2 cellular contexts compared by ENCODE assay signal in the genomic region with DNA sequence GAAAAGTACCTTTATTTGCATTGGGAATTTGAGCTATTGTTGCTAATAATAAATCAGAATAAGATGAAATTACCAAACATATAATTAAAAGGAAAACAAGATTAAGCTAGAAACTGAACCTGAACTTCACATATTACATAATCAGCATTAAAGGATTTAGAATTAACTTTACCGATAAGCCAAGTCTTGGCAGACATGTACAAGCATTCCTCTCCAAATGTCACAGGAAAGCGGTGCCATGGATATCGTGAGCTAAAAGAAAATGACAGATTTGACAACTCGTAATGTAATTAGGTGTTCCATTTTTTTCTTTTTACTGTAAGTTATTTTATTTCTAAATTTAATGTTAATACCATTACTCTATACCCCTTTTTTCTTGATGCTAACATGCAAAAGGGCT.
TF ChIP-seq lines count a peak whose summit lies in the region.

No MANE protein-coding gene starts in this region.

TF ChIP-seq in SK-N-SH, 30 proteins besides CTCF, POLR2A, EP300 and RAD21 (continued from another document):
- TF ChIP-seq SMC3 (IDR thresholded peaks at IDR 0.05; ENCODE audit: low read depth, low read length) (no peak), RCOR1 (IDR thresholded peaks at IDR 0.05; ENCODE audit: low read length) (no peak), TAF1 (IDR thresholded peaks at IDR 0.05; ENCODE audit: borderline replicate concordance, low read depth, low read length) (no peak), SIN3A (IDR thresholded peaks at IDR 0.05; ENCODE audit: borderline replicate concordance, low read depth, low read length) (no peak)

TF ChIP-seq in GM23338, 12 proteins besides CTCF, POLR2A, EP300 and RAD21 (continued from another document):
- TF ChIP-seq, protein P1, sequence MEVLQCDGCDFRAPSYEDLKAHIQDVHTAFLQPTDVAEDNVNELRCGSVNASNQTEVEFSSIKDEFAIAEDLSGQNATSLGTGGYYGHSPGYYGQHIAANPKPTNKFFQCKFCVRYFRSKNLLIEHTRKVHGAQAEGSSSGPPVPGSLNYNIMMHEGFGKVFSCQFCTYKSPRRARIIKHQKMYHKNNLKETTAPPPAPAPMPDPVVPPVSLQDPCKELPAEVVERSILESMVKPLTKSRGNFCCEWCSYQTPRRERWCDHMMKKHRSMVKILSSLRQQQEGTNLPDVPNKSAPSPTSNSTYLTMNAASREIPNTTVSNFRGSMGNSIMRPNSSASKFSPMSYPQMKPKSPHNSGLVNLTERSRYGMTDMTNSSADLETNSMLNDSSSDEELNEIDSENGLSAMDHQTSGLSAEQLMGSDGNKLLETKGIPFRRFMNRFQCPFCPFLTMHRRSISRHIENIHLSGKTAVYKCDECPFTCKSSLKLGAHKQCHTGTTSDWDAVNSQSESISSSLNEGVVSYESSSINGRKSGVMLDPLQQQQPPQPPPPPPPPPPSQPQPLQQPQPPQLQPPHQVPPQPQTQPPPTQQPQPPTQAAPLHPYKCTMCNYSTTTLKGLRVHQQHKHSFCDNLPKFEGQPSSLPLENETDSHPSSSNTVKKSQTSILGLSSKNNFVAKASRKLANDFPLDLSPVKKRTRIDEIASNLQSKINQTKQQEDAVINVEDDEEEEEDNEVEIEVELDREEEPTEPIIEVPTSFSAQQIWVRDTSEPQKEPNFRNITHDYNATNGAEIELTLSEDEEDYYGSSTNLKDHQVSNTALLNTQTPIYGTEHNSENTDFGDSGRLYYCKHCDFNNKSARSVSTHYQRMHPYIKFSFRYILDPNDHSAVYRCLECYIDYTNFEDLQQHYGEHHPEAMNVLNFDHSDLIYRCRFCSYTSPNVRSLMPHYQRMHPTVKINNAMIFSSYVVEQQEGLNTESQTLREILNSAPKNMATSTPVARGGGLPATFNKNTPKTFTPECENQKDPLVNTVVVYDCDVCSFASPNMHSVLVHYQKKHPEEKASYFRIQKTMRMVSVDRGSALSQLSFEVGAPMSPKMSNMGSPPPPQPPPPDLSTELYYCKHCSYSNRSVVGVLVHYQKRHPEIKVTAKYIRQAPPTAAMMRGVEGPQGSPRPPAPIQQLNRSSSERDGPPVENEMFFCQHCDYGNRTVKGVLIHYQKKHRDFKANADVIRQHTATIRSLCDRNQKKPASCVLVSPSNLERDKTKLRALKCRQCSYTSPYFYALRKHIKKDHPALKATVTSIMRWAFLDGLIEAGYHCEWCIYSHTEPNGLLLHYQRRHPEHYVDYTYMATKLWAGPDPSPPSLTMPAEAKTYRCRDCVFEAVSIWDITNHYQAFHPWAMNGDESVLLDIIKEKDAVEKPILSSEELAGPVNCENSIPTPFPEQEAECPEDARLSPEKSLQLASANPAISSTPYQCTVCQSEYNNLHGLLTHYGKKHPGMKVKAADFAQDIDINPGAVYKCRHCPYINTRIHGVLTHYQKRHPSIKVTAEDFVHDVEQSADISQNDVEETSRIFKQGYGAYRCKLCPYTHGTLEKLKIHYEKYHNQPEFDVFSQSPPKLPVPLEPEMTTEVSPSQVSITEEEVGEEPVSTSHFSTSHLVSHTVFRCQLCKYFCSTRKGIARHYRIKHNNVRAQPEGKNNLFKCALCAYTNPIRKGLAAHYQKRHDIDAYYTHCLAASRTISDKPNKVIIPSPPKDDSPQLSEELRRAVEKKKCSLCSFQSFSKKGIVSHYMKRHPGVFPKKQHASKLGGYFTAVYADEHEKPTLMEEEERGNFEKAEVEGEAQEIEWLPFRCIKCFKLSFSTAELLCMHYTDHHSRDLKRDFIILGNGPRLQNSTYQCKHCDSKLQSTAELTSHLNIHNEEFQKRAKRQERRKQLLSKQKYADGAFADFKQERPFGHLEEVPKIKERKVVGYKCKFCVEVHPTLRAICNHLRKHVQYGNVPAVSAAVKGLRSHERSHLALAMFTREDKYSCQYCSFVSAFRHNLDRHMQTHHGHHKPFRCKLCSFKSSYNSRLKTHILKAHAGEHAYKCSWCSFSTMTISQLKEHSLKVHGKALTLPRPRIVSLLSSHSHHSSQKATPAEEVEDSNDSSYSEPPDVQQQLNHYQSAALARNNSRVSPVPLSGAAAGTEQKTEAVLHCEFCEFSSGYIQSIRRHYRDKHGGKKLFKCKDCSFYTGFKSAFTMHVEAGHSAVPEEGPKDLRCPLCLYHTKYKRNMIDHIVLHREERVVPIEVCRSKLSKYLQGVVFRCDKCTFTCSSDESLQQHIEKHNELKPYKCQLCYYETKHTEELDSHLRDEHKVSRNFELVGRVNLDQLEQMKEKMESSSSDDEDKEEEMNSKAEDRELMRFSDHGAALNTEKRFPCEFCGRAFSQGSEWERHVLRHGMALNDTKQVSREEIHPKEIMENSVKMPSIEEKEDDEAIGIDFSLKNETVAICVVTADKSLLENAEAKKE (CRISPR knock-in tag; IDR thresholded peaks at IDR 0.05): no peak
- no peak for TF ChIP-seq CREB1 (CRISPR knock-in tag; IDR thresholded peaks at IDR 0.05; ENCODE audit: low read depth)
- TF ChIP-seq, protein P2, sequence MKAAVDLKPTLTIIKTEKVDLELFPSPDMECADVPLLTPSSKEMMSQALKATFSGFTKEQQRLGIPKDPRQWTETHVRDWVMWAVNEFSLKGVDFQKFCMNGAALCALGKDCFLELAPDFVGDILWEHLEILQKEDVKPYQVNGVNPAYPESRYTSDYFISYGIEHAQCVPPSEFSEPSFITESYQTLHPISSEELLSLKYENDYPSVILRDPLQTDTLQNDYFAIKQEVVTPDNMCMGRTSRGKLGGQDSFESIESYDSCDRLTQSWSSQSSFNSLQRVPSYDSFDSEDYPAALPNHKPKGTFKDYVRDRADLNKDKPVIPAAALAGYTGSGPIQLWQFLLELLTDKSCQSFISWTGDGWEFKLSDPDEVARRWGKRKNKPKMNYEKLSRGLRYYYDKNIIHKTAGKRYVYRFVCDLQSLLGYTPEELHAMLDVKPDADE (IDR thresholded peaks at IDR 0.05): no peak
- TF ChIP-seq JUNB (IDR thresholded peaks at IDR 0.05; ENCODE audit: unreplicated experiment): no peak
- no peak for TF ChIP-seq NANOG (IDR thresholded peaks at IDR 0.05; ENCODE audit: borderline replicate concordance)
- TF ChIP-seq EZH2phosphoT487 (IDR thresholded peaks at IDR 0.05; ENCODE audit: unreplicated experiment): no peak
